ENCODE assay signal across 12 cellular contexts in genomic region chr5:173472784-173473278, GRCh38.
DNase-seq lines count a peak whose midpoint lies in the region; ATAC-seq and TF ChIP-seq lines count a peak whose summit lies in the region.
"Had no signal": no experiment of that assay in that cellular context is flagged by ENCODE, and none has a peak within 500 bp of the region (broad histone marks: within the 10 kb centered on the region; RNA-seq: fewer than 3 reads in every experiment).

No MANE protein-coding gene starts in this region.

- H3K4ac ChIP-seq in IMR-90 (ENCODE audit: low read depth, low read length), result peak overlapping the region; percentile 92

- H2BK15ac ChIP-seq in IMR-90 (ENCODE audit: low read depth, low read length), result peak overlapping the region; percentile 96; the same call in 2 of the 3 replicates

- H2AK9ac ChIP-seq in IMR-90 (replicated peaks; ENCODE audit: low read depth, low read length, poor library complexity), result peak overlapping the region; percentile 71

- POLR2A ChIA-PET in IMR-90 (lab: Charles Lee; ENCODE audit: unreplicated experiment), result interaction anchor here (0.8 to 1.0 kb wide), 2 partner anchors 18 to 145 kb away, joined by 3 to 4 read pairs; no protein-coding TSS in a partner anchor

- peaks cover 7 to 22% of the 10 kb centered on the region in 2 experiments; a peak in 2 of 4 replicates for H3K79me1 ChIP-seq in IMR-90 (ENCODE audit: low read depth in 1 of 2, low read length in 2 of 2)

- intact Hi-C loops in IMR-90 (cut with micrococcal nuclease), result loop anchor here (1.0 kb wide), 1 partner anchor 145 kb away; the partner anchor contains the start of gene STC2

- CTCF ChIA-PET in IMR-90 (lab: Yijun Ruan, JAX), result interaction anchor here (1.6 kb wide), 1 partner anchor 17 kb away, joined by 4 read pairs; no protein-coding TSS in a partner anchor

- peak overlapping the region; percentile 86 for H4K91ac ChIP-seq in IMR-90 (ENCODE audit: insufficient read depth, low read depth, low read length)

- peak overlapping the region; percentile 86 for H3K23ac ChIP-seq in IMR-90 (ENCODE audit: low read depth, low read length)

- ATAC-seq in IMR-90 (ENCODE audit: low read depth), result peak; percentile 3; the same call in 1 of the 2 replicates
- no peak for ATAC-seq in lung (ENCODE audit: insufficient read depth, low FRiP score)

- H3K36me3 ChIP-seq in IMR-90 (ENCODE audit: control insufficient read depth, insufficient read depth, low read length), result no peaks in the 10 kb centered on the region
- no peaks in the 10 kb centered on the region for H3K36me3 ChIP-seq in lung (ENCODE audit: control insufficient read depth in 2 of 2, insufficient read depth in 2 of 2, low read length in 2 of 2)
- no peaks in the 10 kb centered on the region for H3K36me3 ChIP-seq in suprapubic skin
- H3K36me3 ChIP-seq: neutrophil had no signal

- TF ChIP-seq POLR2A in IMR-90 (IDR thresholded peaks at IDR 0.05; ENCODE audit: low read depth, low read length) (no peak; the same call in 1 of the 2 replicates), suprapubic skin (IDR thresholded peaks at IDR 0.05) (no peak)

- no peak for TF ChIP-seq RAD21 in IMR-90 (IDR thresholded peaks at IDR 0.05; ENCODE audit: low read length)

- peaks cover 45% of the 10 kb centered on the region for H3K9me1 ChIP-seq in IMR-90 (ENCODE audit: insufficient read depth, low read length)

- H2BK20ac ChIP-seq in IMR-90 (ENCODE audit: low read depth, low read length), result peak overlapping the region; percentile 97

- no TSS peak for BruUV-seq in IMR-90 (replicated peaks; lab: Mats Ljungman, UMichigan)

- dilution Hi-C loops in IMR-90 (cut with HindIII; ENCODE audit: low sequenced_read_pairs, unreplicated experiment), result no loop called here

- in situ Hi-C loops in IMR-90 (cut with MboI; ENCODE audit: low sequenced_read_pairs), result no loop called here

- H3K4me1 ChIP-seq in IMR-90 (ENCODE audit: control insufficient read depth, insufficient read depth, low read length) (peaks cover 39% of the 10 kb centered on the region), lung (ENCODE audit: control insufficient read depth in 2 of 2, insufficient read depth in 2 of 2, low read length in 2 of 2) (no peaks in the 10 kb centered on the region), suprapubic skin (peaks cover 21% of the 10 kb centered on the region)

- H3K27me3 ChIP-seq in IMR-90 (ENCODE audit: control insufficient read depth, insufficient read depth, low read length) (no peaks in the 10 kb centered on the region), lung (ENCODE audit: control insufficient read depth, insufficient read depth) (no peaks in the 10 kb centered on the region), suprapubic skin (peaks cover 1% of the 10 kb centered on the region)

- peak overlapping the region; percentile 97 for H2AK5ac ChIP-seq in IMR-90 (ENCODE audit: low read depth, low read length)

- H2BK120ac ChIP-seq in IMR-90 (ENCODE audit: low read depth, low read length), result peak overlapping the region; percentile 92

- peak overlapping the region; percentile 69 for H3K14ac ChIP-seq in IMR-90 (replicated peaks; ENCODE audit: low read depth, low read length)

- H4K5ac ChIP-seq in IMR-90 (ENCODE audit: low read depth, low read length), result peak overlapping the region; percentile 89

- peak overlapping the region; percentile 41 for H3K9ac ChIP-seq in IMR-90 (ENCODE audit: low read depth, low read length)

- no CpG with 5 or more reads among the region's 3 CpGs for WGBS in IMR-90 (ENCODE audit: extremely low coverage in 2 of 2, insufficient read length in 1 of 2), 2 experiments
- 61 to 83% methylated on average over 3 of the region's 3 CpGs for WGBS in lung, 2 donors
- WGBS in suprapubic skin, result 67% methylated on average over 3 of the region's 3 CpGs

- DNase-seq in IMR-90 (peak; percentile 28), coronary artery (ENCODE audit: low spot score) (peak; percentile 85), lung (ENCODE audit: low spot score) (no peak), suprapubic skin (ENCODE audit: low spot score in 2 of 2) (no peak), MV-4-11 (lab: John Stamatoyannopoulos, UW) (no peak), NCI-H187 (lab: John Stamatoyannopoulos, UW) (no peak), dedifferentiated amniotic fluid mesenchymal stem cell (ENCODE audit: extremely low spot score) (no peak), HT-29 (ENCODE audit: low spot score) (no peak)
- DNase-seq: activated CD4-positive, alpha-beta memory T cell treated with anti-CD3 and anti-CD28 coated beads for 36 hours; activated naive CD8-positive, alpha-beta T cell treated with anti-CD3 and anti-CD28 coated beads, Interleukin-2, amount 10 ng/mL, durations not matched to agents 7 days and 5 days had no signal

- H2AFZ ChIP-seq in IMR-90 (replicated peaks; ENCODE audit: low read length, poor library complexity), result peak overlapping the region; percentile 56

- H3K27ac ChIP-seq in IMR-90 (ENCODE audit: insufficient read depth, low read length) (peak overlapping the region; percentile 96), coronary artery (peak overlapping the region; percentile 89 to 90), lung (ENCODE audit: low read depth in 1 of 2, low read length in 1 of 2) (peak overlapping the region; percentile 74 to 90), suprapubic skin (peak overlapping the region; percentile 89)
- H3K27ac ChIP-seq: neutrophil, SK-N-MC had no signal

- no peak overlapping the region for H3K4me3 ChIP-seq in IMR-90 (ENCODE audit: insufficient read depth, low read depth, low read length)
- H3K4me3 ChIP-seq in coronary artery, result peak overlapping the region; percentile 3
- no peak overlapping the region for H3K4me3 ChIP-seq in lung
- H3K4me3 ChIP-seq in suprapubic skin, result no peak overlapping the region
- H3K4me3 ChIP-seq: SK-N-MC had no signal

- TF ChIP-seq CTCF in IMR-90 (conservative IDR thresholded peaks at IDR 0.05; ENCODE audit: low read depth, low read length) (no peak), coronary artery (IDR thresholded peaks at IDR 0.05) (no peak), lung (IDR thresholded peaks at IDR 0.05; ENCODE audit: control extremely low read depth, extremely low read depth) (no peak), suprapubic skin (IDR thresholded peaks at IDR 0.05) (no peak)

- peak overlapping the region; percentile 2 to 92 for H4K8ac ChIP-seq in IMR-90 (ENCODE audit: low read depth in 2 of 2, low read length in 2 of 2)

- H3K18ac ChIP-seq in IMR-90 (ENCODE audit: low read depth, low read length), result peak overlapping the region; percentile 73

- no peaks in the 10 kb centered on the region for H4K20me1 ChIP-seq in IMR-90 (ENCODE audit: insufficient read depth, low read length)

- peak overlapping the region; percentile 95 for H2BK5ac ChIP-seq in IMR-90 (ENCODE audit: low read depth, low read length, poor library complexity, severe bottlenecking)

- TF ChIP-seq EP300 in suprapubic skin (IDR thresholded peaks at IDR 0.05), result no peak

- peak overlapping the region; percentile 23; the same call in 1 of the 2 replicates for H3K4me2 ChIP-seq in IMR-90 (ENCODE audit: low read depth, low read length)

- H3K9me3 ChIP-seq in IMR-90 (ENCODE audit: control insufficient read depth, insufficient read depth, low read length) (no peaks in the 10 kb centered on the region), lung (ENCODE audit: control insufficient read depth in 2 of 2, insufficient read depth in 1 of 2, low read length in 1 of 2) (no peaks in the 10 kb centered on the region), suprapubic skin (no peaks in the 10 kb centered on the region)
- H3K9me3 ChIP-seq: neutrophil had no signal

- peak overlapping the region; percentile 76; the same call in 1 of the 2 replicates for H3K56ac ChIP-seq in IMR-90 (ENCODE audit: extremely low read depth, insufficient read depth, low read length)

TF ChIP-seq in IMR-90, 13 proteins besides CTCF, POLR2A, EP300 and RAD21:
- no peak; the same call in 1 of the 2 replicates for TF ChIP-seq CEBPB (IDR thresholded peaks at IDR 0.05; ENCODE audit: low read depth, low read length)
- no peak for TF ChIP-seq RCOR1 (IDR thresholded peaks at IDR 0.05; ENCODE audit: insufficient replicate concordance, low read length)
- no peak for TF ChIP-seq MAZ (IDR thresholded peaks at IDR 0.05; ENCODE audit: borderline replicate concordance, low read depth, low read length)
- TF ChIP-seq CHD1 (IDR thresholded peaks at IDR 0.05; ENCODE audit: low read depth, low read length), result no peak
- TF ChIP-seq ELK1 (IDR thresholded peaks at IDR 0.05; ENCODE audit: borderline replicate concordance, low read depth, low read length), result no peak
- no peak for TF ChIP-seq NFE2L2 (IDR thresholded peaks at IDR 0.05; ENCODE audit: low read depth, low read length)
- TF ChIP-seq SMC3 (IDR thresholded peaks at IDR 0.05; ENCODE audit: low read depth, low read length), result no peak
- TF ChIP-seq RFX5 (IDR thresholded peaks at IDR 0.05; ENCODE audit: low read depth, low read length), result no peak
- TF ChIP-seq BHLHE40 (IDR thresholded peaks at IDR 0.05; ENCODE audit: low read depth, low read length), result no peak
- no peak for TF ChIP-seq USF2 (IDR thresholded peaks at IDR 0.05; ENCODE audit: low read depth, low read length)
- TF ChIP-seq MAFK (IDR thresholded peaks at IDR 0.05; ENCODE audit: low read depth, low read length), result no peak
- TF ChIP-seq FOS (IDR thresholded peaks at IDR 0.05; ENCODE audit: low read depth, low read length), result no peak
- no peak for TF ChIP-seq MXI1 (IDR thresholded peaks at IDR 0.05; ENCODE audit: borderline replicate concordance, low read depth, low read length)

Comparison
In these comparisons a context has a peak if more than half of its experiments do, and no peak if none do; other contexts are left out.
1. DNase-seq: peak in IMR-90 (single experiment) and coronary artery (single experiment); none in lung (single experiment), suprapubic skin (0 of 2), MV-4-11 (single experiment), NCI-H187 (0 of 2), dedifferentiated amniotic fluid mesenchymal stem cell (single experiment) and HT-29 (single experiment).
2. Peak in every context shown above with its lines, with median percentiles within 50 percentile points of each other: H3K27ac ChIP-seq.